In the genomic region with DNA sequence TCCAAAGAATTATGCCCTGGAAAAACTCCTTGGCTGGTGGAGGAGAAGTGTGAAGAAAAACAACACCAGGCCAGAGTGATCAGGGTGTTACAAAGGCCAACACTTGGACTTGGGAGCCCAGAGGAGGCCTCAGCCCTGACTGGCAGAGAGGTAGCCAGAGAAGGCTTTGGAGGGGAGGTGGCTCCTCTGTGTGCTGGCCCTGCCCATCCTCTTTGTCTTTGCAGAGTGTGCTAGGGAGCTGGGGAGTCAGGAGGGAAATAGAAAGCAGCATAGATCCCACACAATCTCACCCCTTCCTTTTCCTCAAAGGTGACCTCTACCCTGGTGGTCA, we compare ENCODE assay signal across 22 cellular contexts. TPM values are rescaled to one million over a fixed set of nuclear protein-coding genes. Genes with fewer than 3 reads are reported as not detected.
DNase-seq lines count a peak whose midpoint lies in the region; ATAC-seq and TF ChIP-seq lines count a peak whose summit lies in the region.
"Had no signal": no experiment of that assay in that cellular context is flagged by ENCODE, and none has a peak within 500 bp of the region (broad histone marks: within the 10 kb centered on the region; RNA-seq: fewer than 3 reads in every experiment).

No MANE protein-coding gene starts in this region.

- no peaks in the 10 kb centered on the region for H3K9me2 ChIP-seq in PC-9 (ENCODE audit: insufficient read depth)

- no peaks in the 10 kb centered on the region for H3K9me3 ChIP-seq in PC-9 (ENCODE audit: insufficient read depth, low read depth)
- H3K9me3 ChIP-seq in neural progenitor cell (ENCODE audit: low read depth) = no peaks in the 10 kb centered on the region
- H3K9me3 ChIP-seq in thyroid gland = no peaks in the 10 kb centered on the region

- peaks cover 54% of the 10 kb centered on the region for H3K4me1 Mint-ChIP-seq in dendritic cell treated with granulocyte-macrophage colony-stimulating factor and Interleukin-4, amounts not matched to agents 40 ng/mL and 50 ng/mL, for 4 days (ENCODE audit: low read depth)
- H3K4me1 Mint-ChIP-seq in neural progenitor cell = peaks cover 26% of the 10 kb centered on the region
- H3K4me1 Mint-ChIP-seq: CD4-positive, CD25-positive, alpha-beta regulatory T cell had no signal

- no peak for DNase-seq in PC-9
- DNase-seq in neural progenitor cell (ENCODE audit: low spot score) = no peak
- DNase-seq in thyroid gland = no peak
- DNase-seq in foreskin keratinocyte = no peak
- no peak for DNase-seq in activated CD4-positive, alpha-beta T cell treated with anti-CD3 and anti-CD28 coated beads, Interleukin-2, amount 50 U/mL, for 1 hour
- DNase-seq: CD4-positive, CD25-positive, alpha-beta regulatory T cell; EL; GF-D8; H7; HFFc6; KBM-7; MM.1S; NCI-H1048; NCI-H1417 treated with DMSO at 0.1 percent for 48 hours; NCI-H187; NCI-H2107; NCI-H446 treated with DMSO at 0.1 percent for 48 hours; NCI-H526 treated with DMSO at 0.1 percent for 48 hours; SHP77 had no signal

- intact Hi-C loops in PC-9 (cut with micrococcal nuclease; ENCODE audit: unreplicated experiment) (no loop called here), thyroid gland (cut with DNase I) (no loop called here)
- intact Hi-C loops in dendritic cell treated with granulocyte-macrophage colony-stimulating factor and Interleukin-4, amounts not matched to agents 40 ng/mL and 50 ng/mL, for 4 days (cut with micrococcal nuclease) = no loop called here

- TF ChIP-seq CTCF in PC-9 (conservative IDR thresholded peaks at IDR 0.05) = no peak
- no peak for TF ChIP-seq CTCF in neural progenitor cell (IDR thresholded peaks at IDR 0.05)
- no peak for TF ChIP-seq CTCF in thyroid gland (IDR thresholded peaks at IDR 0.05)
- TF ChIP-seq CTCF in foreskin keratinocyte (conservative IDR thresholded peaks at IDR 0.05) = no peak

- BruUV-seq in PC-9 (replicated peaks; lab: Mats Ljungman, UMichigan) = no TSS peak

- no peak overlapping the region for H3K9ac ChIP-seq in neural progenitor cell

- H3K4me3 ChIP-seq in PC-9 (no peak overlapping the region), neural progenitor cell (no peak overlapping the region), thyroid gland (replicated peaks in 1 of 3) (no peak overlapping the region)

- H3K27ac Mint-ChIP-seq in dendritic cell treated with granulocyte-macrophage colony-stimulating factor and Interleukin-4, amounts not matched to agents 40 ng/mL and 50 ng/mL, for 4 days = peak overlapping the region; percentile 23
- peak overlapping the region; percentile 59 for H3K27ac Mint-ChIP-seq in neural progenitor cell
- H3K27ac Mint-ChIP-seq: CD4-positive, CD25-positive, alpha-beta regulatory T cell had no signal

- H3K4me1 ChIP-seq in PC-9 (replicated peaks; ENCODE audit: insufficient read depth) = peaks cover 65% of the 10 kb centered on the region
- peaks cover 16% of the 10 kb centered on the region for H3K4me1 ChIP-seq in neural progenitor cell
- H3K4me1 ChIP-seq in thyroid gland = peaks cover 31 to 43% of the 10 kb centered on the region in 2 donors
- H3K4me1 ChIP-seq in foreskin keratinocyte = no peaks in the 10 kb centered on the region

- ATAC-seq in foreskin keratinocyte (no peak), HG03097 (IDR thresholded peaks at IDR 0.05; ENCODE audit: low FRiP score, unreplicated experiment) (no peak)

- no peaks in the 10 kb centered on the region for H3K9me3 Mint-ChIP-seq in dendritic cell treated with granulocyte-macrophage colony-stimulating factor and Interleukin-4, amounts not matched to agents 40 ng/mL and 50 ng/mL, for 4 days
- no peaks in the 10 kb centered on the region for H3K9me3 Mint-ChIP-seq in neural progenitor cell
- H3K9me3 Mint-ChIP-seq: HFFc6 had no signal

- H3K36me3 Mint-ChIP-seq in dendritic cell treated with granulocyte-macrophage colony-stimulating factor and Interleukin-4, amounts not matched to agents 40 ng/mL and 50 ng/mL, for 4 days (ENCODE audit: low read depth) = no peaks in the 10 kb centered on the region
- H3K36me3 Mint-ChIP-seq in neural progenitor cell = no peaks in the 10 kb centered on the region
- H3K36me3 Mint-ChIP-seq: CD4-positive, CD25-positive, alpha-beta regulatory T cell had no signal

- H3K27me3 ChIP-seq in PC-9 (ENCODE audit: insufficient read depth, low read depth) = no peaks in the 10 kb centered on the region
- peaks cover 32% of the 10 kb centered on the region for H3K27me3 ChIP-seq in neural progenitor cell
- no peaks in the 10 kb centered on the region for H3K27me3 ChIP-seq in thyroid gland
- H3K27me3 ChIP-seq in foreskin keratinocyte = peaks cover 22% of the 10 kb centered on the region

- TF ChIP-seq POLR2A in thyroid gland (IDR thresholded peaks at IDR 0.05) = no peak

- POLR2A ChIA-PET in PC-9 (lab: Charles Lee; ENCODE audit: unreplicated experiment) = no interaction called here

- no peaks in the 10 kb centered on the region for H4K20me1 ChIP-seq in PC-9 (ENCODE audit: insufficient read depth)
- H4K20me1 ChIP-seq in neural progenitor cell (ENCODE audit: low read depth) = no peaks in the 10 kb centered on the region

- no peak overlapping the region for H3K4me3 Mint-ChIP-seq in dendritic cell treated with granulocyte-macrophage colony-stimulating factor and Interleukin-4, amounts not matched to agents 40 ng/mL and 50 ng/mL, for 4 days
- H3K4me3 Mint-ChIP-seq in neural progenitor cell = no peak overlapping the region
- H3K4me3 Mint-ChIP-seq: CD4-positive, CD25-positive, alpha-beta regulatory T cell had no signal

- peak overlapping the region; percentile 96; the same call in 1 of the 2 replicates for H3K27ac ChIP-seq in PC-9
- no peak overlapping the region for H3K27ac ChIP-seq in neural progenitor cell
- H3K27ac ChIP-seq in thyroid gland = peak overlapping the region in 2 of 3 donors; percentile 94 to 96
- no peak overlapping the region for H3K27ac ChIP-seq in foreskin keratinocyte

- H3K27me3 Mint-ChIP-seq in dendritic cell treated with granulocyte-macrophage colony-stimulating factor and Interleukin-4, amounts not matched to agents 40 ng/mL and 50 ng/mL, for 4 days = peaks cover 20% of the 10 kb centered on the region
- peaks cover 16% of the 10 kb centered on the region for H3K27me3 Mint-ChIP-seq in neural progenitor cell (ENCODE audit: insufficient read depth, low read depth)

- H2AFZ ChIP-seq in PC-9 (no peak overlapping the region), neural progenitor cell (replicated peaks) (no peak overlapping the region)

- H3F3A ChIP-seq in PC-9 (ENCODE audit: insufficient read depth, low read depth) = peaks cover 59% of the 10 kb centered on the region
- no peaks in the 10 kb centered on the region for H3F3A ChIP-seq in neural progenitor cell (ENCODE audit: low read depth)

- CTCF ChIA-PET in PC-9 (lab: Charles Lee) = no interaction called here

- H3K36me3 ChIP-seq in PC-9 (ENCODE audit: low read depth) (no peaks in the 10 kb centered on the region), neural progenitor cell (no peaks in the 10 kb centered on the region), thyroid gland (no peaks in the 10 kb centered on the region)

- no peaks in the 10 kb centered on the region for H3K79me2 ChIP-seq in PC-9 (ENCODE audit: low read depth)
- H3K79me2 ChIP-seq in neural progenitor cell (ENCODE audit: low read depth) = no peaks in the 10 kb centered on the region

- H3K4me2 ChIP-seq in PC-9 = no peak overlapping the region
- no peak overlapping the region for H3K4me2 ChIP-seq in neural progenitor cell

RNA-seq across cellular contexts. Expression of a gene that starts 12.0 kb away (rescaled TPM):
- 29.7 and 34.7 TPM in 2 replicates for total RNA-seq in PC-9 (2021)
- total RNA-seq in neural progenitor cell (ENCODE audit: low replicate concordance) = 0.25 TPM in 1 of 2 replicates, not detected in the other
- total RNA-seq in thyroid gland = 1 to 10 TPM in 3 of 4 donors, under 1 TPM in 1; 0.93 to 4.0 (median 2.8) TPM
- total RNA-seq in foreskin keratinocyte = not detected in 2 replicates
- polyA plus RNA-seq in foreskin keratinocyte = 0.04 TPM in 1 of 2 replicates, not detected in the other
- total RNA-seq: CD4-positive, CD25-positive, alpha-beta regulatory T cell; HT1080 had no signal
- polyA plus RNA-seq: CD4-positive, CD25-positive, alpha-beta regulatory T cell had no signal

RNA-seq across cellular contexts. Expression of a gene that starts 42.0 kb away (rescaled TPM):
- total RNA-seq in PC-9 (2021) (19.8 and 22.5 TPM in 2 replicates), neural progenitor cell (ENCODE audit: low replicate concordance) (0.45 and 0.84 TPM in 2 replicates), thyroid gland (10 to 100 TPM; 29.3 to 38.1 (median 37.7) TPM), foreskin keratinocyte (5.1 and 6.3 TPM in 2 replicates)
- polyA plus RNA-seq in foreskin keratinocyte = 4.1 and 4.2 TPM in 2 replicates
- total RNA-seq: CD4-positive, CD25-positive, alpha-beta regulatory T cell had no signal
- polyA plus RNA-seq: CD4-positive, CD25-positive, alpha-beta regulatory T cell had no signal

RNA-seq across cellular contexts. Expression of a gene that starts 48.0 kb away (rescaled TPM):
- 56.9 and 62.1 TPM in 2 replicates for total RNA-seq in PC-9 (2021)
- total RNA-seq in neural progenitor cell (ENCODE audit: low replicate concordance) = 19.9 and 41.8 TPM in 2 replicates
- 100 to 1,000 TPM in 1 of 4 donors, 10 to 100 TPM in 3; 54.0 to 125 (median 61.4) TPM for total RNA-seq in thyroid gland
- 8.7 and 9.7 TPM in 2 replicates for total RNA-seq in foreskin keratinocyte
- polyA plus RNA-seq in foreskin keratinocyte = 4.6 and 5.0 TPM in 2 replicates
- polyA plus RNA-seq: CD4-positive, CD25-positive, alpha-beta regulatory T cell had no signal

Comparison
In these comparisons a context has a peak if more than half of its experiments do, and no peak if none do; other contexts are left out.
1. H3K27ac ChIP-seq: peak in PC-9 (single experiment) and thyroid gland (2 of 3); none in neural progenitor cell (single experiment) and foreskin keratinocyte (single experiment).